ENCODE assay signal across 8 cellular contexts in the genomic region with DNA sequence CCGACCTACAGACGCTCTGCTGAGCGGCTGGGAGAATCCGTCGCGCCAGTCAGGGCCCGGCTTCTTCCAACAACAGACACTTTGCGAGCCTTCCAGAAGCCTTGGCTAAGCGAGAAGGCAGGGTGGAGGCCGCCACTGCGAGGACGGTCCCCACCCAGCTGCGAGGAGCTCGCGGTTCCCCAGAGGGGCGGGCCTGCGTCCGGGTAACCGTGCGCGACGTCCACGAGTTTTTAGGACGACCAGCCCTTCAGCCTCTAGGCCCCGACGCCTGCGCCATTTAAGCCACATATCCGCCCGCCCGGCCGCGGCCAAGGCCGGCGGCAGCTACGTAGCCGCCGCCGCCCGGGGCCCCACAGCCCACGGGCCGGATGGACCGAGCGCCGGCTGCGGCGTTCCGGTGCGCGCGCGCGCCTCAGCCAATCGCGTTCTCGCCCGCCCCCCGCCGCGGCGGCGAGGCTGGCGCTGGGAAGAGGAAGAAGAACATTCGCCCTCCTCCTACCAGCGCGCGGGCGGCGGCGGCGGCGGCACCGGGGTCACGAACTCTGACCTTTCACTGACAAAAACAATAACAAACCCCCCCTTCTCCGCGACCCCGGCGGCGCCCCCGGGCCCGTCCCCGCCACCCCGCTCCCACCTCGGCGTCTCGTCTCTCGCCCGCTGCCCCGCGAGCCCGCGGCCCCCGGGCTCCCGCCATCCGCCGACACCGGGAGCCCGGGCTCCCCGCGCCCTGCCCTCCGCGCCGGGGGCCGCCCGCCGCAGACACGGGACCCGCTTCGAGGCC. TPM values are rescaled to one million over a fixed set of nuclear protein-coding genes. Genes with fewer than 3 reads are reported as not detected.
DNase-seq lines count a peak whose midpoint lies in the region; ATAC-seq and TF ChIP-seq lines count a peak whose summit lies in the region.

A gene (plus strand): TSS at position 479 of the 781 bp plus-strand sequence. CDS start 56,332 bp downstream, outside the sequence.

- H3K4me1 ChIP-seq in left ventricle myocardium inferior: peaks cover 68% of the 10 kb centered on the region
- peaks cover 34% of the 10 kb centered on the region for H3K4me1 ChIP-seq in psoas muscle

- no peak for TF ChIP-seq CTCF in GM12875 (IDR thresholded peaks at IDR 0.05; ENCODE audit: borderline replicate concordance, insufficient read depth, low read depth, low read length)
- TF ChIP-seq CTCF in left ventricle myocardium inferior (IDR thresholded peaks at IDR 0.05; ENCODE audit: borderline replicate concordance): no peak
- no peak for TF ChIP-seq CTCF in psoas muscle (IDR thresholded peaks at IDR 0.05)

- no peaks in the 10 kb centered on the region for H3K27me3 Mint-ChIP-seq in T-helper 1 cell treated with Interleukin-12 subunit alpha and Interleukin-12 subunit beta and Interleukin-4 antibody, amounts not matched to agents 30 μg/mL and 1 μg/mL, for 36 hours (ENCODE audit: low read depth)

- H3K4me1 Mint-ChIP-seq in T-helper 1 cell treated with Interleukin-12 subunit alpha and Interleukin-12 subunit beta and Interleukin-4 antibody, amounts not matched to agents 30 μg/mL and 1 μg/mL, for 36 hours (ENCODE audit: low read depth): peaks cover 25% of the 10 kb centered on the region

- WGBS in psoas muscle, 3 donors: 0 to 1% (median 0%) methylated on average over 32 to 108 of the region's 108 CpGs

- peaks cover 30% of the 10 kb centered on the region for H3K36me3 Mint-ChIP-seq in T-helper 1 cell treated with Interleukin-12 subunit alpha and Interleukin-12 subunit beta and Interleukin-4 antibody, amounts not matched to agents 30 μg/mL and 1 μg/mL, for 36 hours (ENCODE audit: low read depth)

- DNase-seq in NCI-H128 (lab: John Stamatoyannopoulos, UW; ENCODE audit: unreplicated experiment) (peak; percentile 11), amniotic epithelial cell (ENCODE audit: low read depth) (peak; percentile 63), left ventricle myocardium inferior (peak; percentile 90), psoas muscle (peak; percentile 90 to 95), ureter (ENCODE audit: low spot score) (peak; percentile 91)

- peak within 1 kb of the TSS; percentile 93 for H3K4me3 ChIP-seq in GM12875 (ENCODE audit: low read depth, low read length)
- peak within 1 kb of the TSS; percentile 85 for H3K4me3 ChIP-seq in left ventricle myocardium inferior
- peak within 1 kb of the TSS; percentile 81 for H3K4me3 ChIP-seq in psoas muscle

- H3K27me3 ChIP-seq in left ventricle myocardium inferior (ENCODE audit: low read depth): no peaks in the 10 kb centered on the region
- no peaks in the 10 kb centered on the region for H3K27me3 ChIP-seq in psoas muscle (ENCODE audit: insufficient read depth in 3 of 3, low read length in 2 of 3)

- H3K27ac ChIP-seq in left ventricle myocardium inferior (replicated peaks): peak within 1 kb of the TSS; percentile 96
- H3K27ac ChIP-seq in psoas muscle: peak within 1 kb of the TSS; percentile 95

- H3K9me3 ChIP-seq in left ventricle myocardium inferior (replicated peaks) (no peaks in the 10 kb centered on the region), psoas muscle (no peaks in the 10 kb centered on the region)

- intact Hi-C loops in left ventricle myocardium inferior (cut with micrococcal nuclease) (no loop called here), psoas muscle (cut with DNase I) (loop anchor here (5.0 kb wide), 4 partner anchors 60 to 150 kb away; a partner anchor contains a TSS)

- ATAC-seq in HG02642 (IDR thresholded peaks at IDR 0.05; ENCODE audit: poor library complexity, unreplicated experiment) (peak; percentile 65), psoas muscle (peak; percentile 77 to 81 (median 78))

- H3K9me3 Mint-ChIP-seq in T-helper 1 cell treated with Interleukin-12 subunit alpha and Interleukin-12 subunit beta and Interleukin-4 antibody, amounts not matched to agents 30 μg/mL and 1 μg/mL, for 36 hours: no peaks in the 10 kb centered on the region

- H3K36me3 ChIP-seq in left ventricle myocardium inferior: peaks cover 28% of the 10 kb centered on the region
- peaks cover 0 to 30% of the 10 kb centered on the region in 2 donors for H3K36me3 ChIP-seq in psoas muscle (ENCODE audit: insufficient read depth in 1 of 2, low read depth in 1 of 2)

- H3K27ac Mint-ChIP-seq in T-helper 1 cell treated with Interleukin-12 subunit alpha and Interleukin-12 subunit beta and Interleukin-4 antibody, amounts not matched to agents 30 μg/mL and 1 μg/mL, for 36 hours: peak within 1 kb of the TSS; percentile 100

- peak within 1 kb of the TSS; percentile 98 for H3K4me3 Mint-ChIP-seq in T-helper 1 cell treated with Interleukin-12 subunit alpha and Interleukin-12 subunit beta and Interleukin-4 antibody, amounts not matched to agents 30 μg/mL and 1 μg/mL, for 36 hours

RNA-seq across cellular contexts. Expression of the gene that starts here (rescaled TPM):
- total RNA-seq in left ventricle myocardium inferior (27.4 TPM), psoas muscle (10 to 100 TPM; 28.3 to 37.1 (median 32.8) TPM), ureter (59.8 TPM)
- 10 to 100 TPM in 1 of 3 donors, 1 to 10 TPM in 2; 8.7 to 12.8 (median 9.2) TPM for polyA plus RNA-seq in psoas muscle

Comparison
In these comparisons a context has a peak if more than half of its experiments do, and no peak if none do; other contexts are left out.
1. Peak in every context shown above with its lines: DNase-seq, ATAC-seq, H3K4me3 ChIP-seq and H3K27ac ChIP-seq.
2. DNase-seq: peak in every context shown above with its lines; median percentile 92 in psoas muscle; 91 in ureter; 90 in left ventricle myocardium inferior; 63 in amniotic epithelial cell; 11 in NCI-H128.